In the genomic region with DNA sequence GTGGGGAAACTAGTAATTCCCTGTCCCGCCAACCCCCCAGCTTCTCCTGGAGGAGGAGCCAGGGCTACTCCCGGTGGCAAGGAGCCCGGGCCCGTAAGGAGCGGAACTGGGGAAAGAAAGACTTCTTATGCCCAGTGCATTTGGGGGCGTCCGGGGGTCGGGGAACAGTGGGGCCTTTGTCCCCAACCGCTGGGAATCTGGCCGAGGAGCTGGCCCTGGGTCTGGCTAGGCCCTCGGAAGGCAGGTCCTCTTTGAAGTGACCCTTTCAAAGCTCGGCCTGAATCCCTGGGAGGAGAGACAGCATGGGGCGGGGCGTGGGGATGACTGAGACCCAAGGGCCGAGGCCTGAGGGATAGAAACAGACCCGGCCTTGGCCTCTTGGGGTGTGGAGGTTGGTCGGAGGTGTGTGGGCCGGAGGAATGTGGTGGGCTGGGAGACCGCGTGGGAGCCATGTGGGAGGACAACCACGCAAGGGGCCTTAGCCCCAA, we compare ENCODE assay signal across 18 cellular contexts. TPM values are rescaled to one million over a fixed set of nuclear protein-coding genes. Genes with fewer than 3 reads are reported as not detected.
DNase-seq lines count a peak whose midpoint lies in the region; ATAC-seq and TF ChIP-seq lines count a peak whose summit lies in the region.
"Had no signal": no experiment of that assay in that cellular context is flagged by ENCODE, and none has a peak within 500 bp of the region (broad histone marks: within the 10 kb centered on the region; RNA-seq: fewer than 3 reads in every experiment).

No MANE protein-coding gene starts in this region.

- TF ChIP-seq CTCF in osteocyte (IDR thresholded peaks at IDR 0.05) (no peak), tibial nerve (IDR thresholded peaks at IDR 0.05) (no peak)

- H3K27me3 ChIP-seq in tibial nerve: no peaks in the 10 kb centered on the region
- H3K27me3 ChIP-seq in effector memory CD4-positive, alpha-beta T cell (replicated peaks; ENCODE audit: control insufficient read depth, insufficient read depth, low read length, poor library complexity, severe bottlenecking): no peaks in the 10 kb centered on the region
- no peaks in the 10 kb centered on the region for H3K27me3 ChIP-seq in CD8-positive, alpha-beta memory T cell (ENCODE audit: insufficient read depth, low read length, poor library complexity, severe bottlenecking)
- H3K27me3 ChIP-seq: BLaER1 treated with 17β-estradiol and CSF1 and Interleukin-3, amounts not matched to agents 10 nM and 100 nM; cardiac muscle cell; pancreas had no signal

- H3K27me3 Mint-ChIP-seq in osteocyte (ENCODE audit: unreplicated experiment): no peaks in the 10 kb centered on the region
- H3K27me3 Mint-ChIP-seq in CD8-positive, alpha-beta memory T cell: peaks cover 6 to 26% of the 10 kb centered on the region in 2 donors

- no peak overlapping the region for H3K4me3 ChIP-seq in tibial nerve
- no peak overlapping the region for H3K4me3 ChIP-seq in effector memory CD4-positive, alpha-beta T cell (ENCODE audit: insufficient read depth, low read depth, low read length, poor library complexity, severe bottlenecking)
- H3K4me3 ChIP-seq in CD8-positive, alpha-beta memory T cell (ENCODE audit: low read length): no peak overlapping the region
- H3K4me3 ChIP-seq: BLaER1 treated with 17β-estradiol and CSF1 and Interleukin-3, amounts not matched to agents 10 nM and 100 nM; cardiac muscle cell; pancreas had no signal

- DNase-seq in left cardiac atrium (peak; percentile 45), cardiac septum (ENCODE audit: low spot score) (no peak), left ventricle myocardium superior (no peak), osteocyte (ENCODE audit: extremely low spot score, unreplicated experiment) (no peak), tibial nerve (ENCODE audit: low spot score in 2 of 2) (no peak)
- no peak for DNase-seq in effector memory CD4-positive, alpha-beta T cell
- DNase-seq in CD8-positive, alpha-beta memory T cell: no peak
- DNase-seq: activated CD4-positive, alpha-beta memory T cell treated with anti-CD3 and anti-CD28 coated beads for 36 hours; activated T-cell treated with anti-CD3 and anti-CD28 coated beads, Interleukin-2, amount 50 U/mL, for 48 hours; DMS153; NCI-H1417 treated with DMSO at 0.1 percent for 48 hours; pancreas; RPMI8226; WERI-Rb-1 had no signal

- no peaks in the 10 kb centered on the region for H3K36me3 ChIP-seq in tibial nerve
- no peaks in the 10 kb centered on the region for H3K36me3 ChIP-seq in effector memory CD4-positive, alpha-beta T cell (ENCODE audit: control insufficient read depth, insufficient read depth, low read length)
- H3K36me3 ChIP-seq in CD8-positive, alpha-beta memory T cell (ENCODE audit: insufficient read depth, low read length): no peaks in the 10 kb centered on the region
- H3K36me3 ChIP-seq: cardiac muscle cell, pancreas, WERI-Rb-1 had no signal

- intact Hi-C loops in left cardiac atrium (cut with DNase I) (loop anchor here in 1 of 2 donors (5.0 kb wide), 1 partner anchor 33 kb away; no protein-coding TSS in a partner anchor), cardiac septum (cut with DNase I) (no loop called here), left ventricle myocardium superior (cut with micrococcal nuclease) (no loop called here)

- H3K27ac Mint-ChIP-seq in osteocyte (ENCODE audit: unreplicated experiment): peak overlapping the region; percentile 69
- no peak overlapping the region for H3K27ac Mint-ChIP-seq in CD8-positive, alpha-beta memory T cell
- H3K27ac Mint-ChIP-seq: activated CD4-positive, alpha-beta memory T cell treated with anti-CD3 and anti-CD28 coated beads for 36 hours had no signal

- peaks cover 0 to 90% (median 44%) of the 10 kb centered on the region in 4 donors for H3K4me1 ChIP-seq in tibial nerve
- H3K4me1 ChIP-seq in effector memory CD4-positive, alpha-beta T cell (ENCODE audit: control insufficient read depth, insufficient read depth, low read length, poor library complexity, severe bottlenecking): no peaks in the 10 kb centered on the region
- H3K4me1 ChIP-seq in CD8-positive, alpha-beta memory T cell (ENCODE audit: insufficient read depth, low read length): no peaks in the 10 kb centered on the region
- H3K4me1 ChIP-seq: pancreas had no signal

- peaks cover 3% of the 10 kb centered on the region for H3K36me3 Mint-ChIP-seq in osteocyte (ENCODE audit: unreplicated experiment)
- H3K36me3 Mint-ChIP-seq in CD8-positive, alpha-beta memory T cell: no peaks in the 10 kb centered on the region
- H3K36me3 Mint-ChIP-seq: activated CD4-positive, alpha-beta memory T cell treated with anti-CD3 and anti-CD28 coated beads for 36 hours; activated naive CD4-positive, alpha-beta T cell treated with anti-CD3 and anti-CD28 coated beads, Interleukin-2, amount 50 U/mL, for 72 hours had no signal

- ATAC-seq in left cardiac atrium (peak in 1 of 2 donors; percentile 25), left ventricle myocardium superior (peak; percentile 6), HG03342 (IDR thresholded peaks at IDR 0.05; ENCODE audit: unreplicated experiment) (no peak)
- ATAC-seq: activated naive CD4-positive, alpha-beta T cell treated with anti-CD3 and anti-CD28 coated beads, Interleukin-2, amount 50 U/mL, for 72 hours; pancreas had no signal

- H3K27ac ChIP-seq in tibial nerve: peak overlapping the region; percentile 67 to 99 (median 74)
- no peak overlapping the region for H3K27ac ChIP-seq in effector memory CD4-positive, alpha-beta T cell (ENCODE audit: insufficient read depth, low read length, poor library complexity, severe bottlenecking)
- H3K27ac ChIP-seq in CD8-positive, alpha-beta memory T cell (ENCODE audit: low read depth, low read length): no peak overlapping the region
- H3K27ac ChIP-seq: BLaER1 treated with 17β-estradiol and CSF1 and Interleukin-3, amounts not matched to agents 10 nM and 100 nM; cardiac muscle cell; pancreas; WERI-Rb-1 had no signal

- no peak for TF ChIP-seq POLR2A in tibial nerve (IDR thresholded peaks at IDR 0.05)

- CTCF ChIA-PET in CD8-positive, alpha-beta memory T cell (lab: Charles Lee): interaction anchor here (1.3 kb wide), 1 partner anchor 17 kb away, joined by 3 read pairs; no protein-coding TSS in a partner anchor

- H3K9me3 ChIP-seq in tibial nerve: no peaks in the 10 kb centered on the region
- no peaks in the 10 kb centered on the region for H3K9me3 ChIP-seq in effector memory CD4-positive, alpha-beta T cell (ENCODE audit: control insufficient read depth, low read length)
- H3K9me3 ChIP-seq in CD8-positive, alpha-beta memory T cell (ENCODE audit: low read length): no peaks in the 10 kb centered on the region
- H3K9me3 ChIP-seq: BLaER1 treated with 17β-estradiol and CSF1 and Interleukin-3, amounts not matched to agents 10 nM and 100 nM; pancreas had no signal

- WGBS in tibial nerve, 2 donors: 39 to 43% methylated on average over 21 of the region's 21 CpGs

- POLR2A ChIA-PET in CD8-positive, alpha-beta memory T cell (lab: Charles Lee): no interaction called here

- H3K4me1 Mint-ChIP-seq in osteocyte (ENCODE audit: unreplicated experiment): peaks cover 56% of the 10 kb centered on the region
- H3K4me1 Mint-ChIP-seq in CD8-positive, alpha-beta memory T cell: peaks cover 0 to 5% (median 3%) of the 10 kb centered on the region in 3 donors

- TF ChIP-seq EP300 in tibial nerve (IDR thresholded peaks at IDR 0.05): peak in 1 of 2 donors; percentile 77

- H3K4me3 Mint-ChIP-seq in osteocyte (ENCODE audit: unreplicated experiment): no peak overlapping the region
- peak overlapping the region in 1 of 7 donors; percentile 51 for H3K4me3 Mint-ChIP-seq in CD8-positive, alpha-beta memory T cell
- H3K4me3 Mint-ChIP-seq: activated CD4-positive, alpha-beta memory T cell treated with anti-CD3 and anti-CD28 coated beads for 36 hours had no signal

- no peaks in the 10 kb centered on the region for H3K9me3 Mint-ChIP-seq in osteocyte (ENCODE audit: unreplicated experiment)
- no peaks in the 10 kb centered on the region for H3K9me3 Mint-ChIP-seq in CD8-positive, alpha-beta memory T cell
- H3K9me3 Mint-ChIP-seq: activated CD4-positive, alpha-beta memory T cell treated with anti-CD3 and anti-CD28 coated beads for 36 hours; activated naive CD4-positive, alpha-beta T cell treated with anti-CD3 and anti-CD28 coated beads, Interleukin-2, amount 50 U/mL, for 72 hours had no signal

RNA-seq across cellular contexts. Expression of a gene that starts 6.0 kb away (rescaled TPM):
- total RNA-seq in left cardiac atrium (10 to 100 TPM; 54.1 to 91.9 TPM), cardiac septum (96.8 TPM), left ventricle myocardium superior (70.3 TPM), osteocyte (165 and 177 TPM in 2 replicates), tibial nerve (10 to 100 TPM; 41.0 to 80.7 (median 65.7) TPM)
- 1 to 10 TPM in 1 of 2 experiments, under 1 TPM in 1; 0.48 to 1.0 TPM for total RNA-seq in CD8-positive, alpha-beta memory T cell
- not detected for polyA plus RNA-seq in CD8-positive, alpha-beta memory T cell

Comparison
In these comparisons a context has a peak if more than half of its experiments do, and no peak if none do; other contexts are left out.
1. H3K27ac ChIP-seq: peak in tibial nerve (4 of 4); none in effector memory CD4-positive, alpha-beta T cell (single experiment) and CD8-positive, alpha-beta memory T cell (single experiment).
2. RNA of a gene that starts 6.0 kb away (total RNA-seq): 165 to 177 TPM in osteocyte, 96.8 TPM in cardiac septum (single experiment), 54.1 to 91.9 TPM in left cardiac atrium, 70.3 TPM in left ventricle myocardium superior (single experiment) and 41.0 to 80.7 TPM in tibial nerve; 0.48 to 1.0 TPM in CD8-positive, alpha-beta memory T cell; every median in the first group is over 10 times any median in the second.